1 cellular context compared by ENCODE assay signal in genomic region chr11:10428453-10428852, GRCh38.
A peak's percentile ranks its signal among the peaks of the same experiment; 100 is the strongest.
TF ChIP-seq lines count a peak whose summit lies in the region.

No MANE protein-coding gene starts in this region.

TF ChIP-seq in IMR-90, 13 proteins besides CTCF, POLR2A, EP300 and RAD21:
- TF ChIP-seq USF2 (IDR thresholded peaks at IDR 0.05; ENCODE audit: low read depth, low read length) (0 out of 2 replicates have a peak, but pooled peaks have one; percentile 8), SMC3 (IDR thresholded peaks at IDR 0.05; ENCODE audit: low read depth, low read length) (no peak)
